Comparison of ENCODE assay signal across 20 cellular contexts in the genomic region with DNA sequence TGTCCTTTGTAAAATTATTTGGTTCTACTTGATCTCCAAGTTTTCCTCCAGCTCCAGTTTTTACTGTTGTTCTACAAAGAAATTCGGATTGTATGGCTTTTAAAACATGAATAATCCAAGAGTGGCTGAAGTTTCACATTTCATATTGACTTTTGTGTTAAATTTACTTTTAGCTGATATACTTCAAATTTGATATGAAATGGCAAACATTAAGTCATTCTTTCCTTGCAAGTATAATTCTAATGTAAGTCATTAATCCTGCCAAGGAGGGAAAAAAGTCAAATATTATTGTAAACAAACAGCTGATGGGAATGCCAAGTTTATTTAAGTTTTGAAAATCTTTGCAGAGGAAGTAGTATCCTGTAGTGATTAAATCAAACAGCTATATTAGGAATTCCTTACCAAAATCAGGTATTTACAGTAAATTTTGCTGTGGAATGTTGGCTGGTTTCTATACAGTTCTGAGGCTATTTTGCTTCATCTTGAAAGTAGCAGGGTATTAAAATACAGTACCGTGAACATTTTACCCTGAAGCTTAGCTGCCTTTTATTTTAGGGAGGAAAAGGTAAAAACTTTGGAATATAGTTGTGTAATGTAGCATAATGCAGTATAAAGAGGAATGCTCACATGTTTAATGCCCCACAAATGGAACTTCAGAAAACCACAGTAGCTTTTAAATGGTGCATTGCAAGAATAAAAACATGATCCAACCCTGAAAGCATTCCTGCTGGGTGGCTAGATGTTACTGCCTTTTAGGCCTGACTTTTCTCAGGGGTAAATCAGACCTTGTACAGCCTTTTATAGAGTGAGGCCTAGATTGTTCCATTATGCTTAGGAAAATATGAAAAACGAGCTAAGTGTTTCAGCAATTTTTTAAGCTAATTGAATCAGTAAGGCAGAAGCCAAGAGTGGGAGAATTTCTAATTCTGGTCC.
A peak's percentile ranks its signal among the peaks of the same experiment; 100 is the strongest.
DNase-seq lines count a peak whose midpoint lies in the region; ATAC-seq, FAIRE-seq and TF ChIP-seq lines count a peak whose summit lies in the region.
"Had no signal": no experiment of that assay in that cellular context is flagged by ENCODE, and none has a peak within 500 bp of the region (broad histone marks: within the 10 kb centered on the region; RNA-seq: fewer than 3 reads in every experiment).

No MANE protein-coding gene starts in this region.

- intact Hi-C loops in ascending aorta (cut with DNase I) = loop anchor here (5.0 kb wide), 1 partner anchor 40 kb away; no protein-coding TSS in a partner anchor

- H3K4me3 ChIP-seq in ascending aorta (no peak overlapping the region), foreskin fibroblast (ENCODE audit: low read depth in 1 of 2, low read length in 2 of 2) (no peak overlapping the region), skeletal muscle satellite cell (ENCODE audit: low read length) (no peak overlapping the region)
- H3K4me3 ChIP-seq: PC-9, psoas muscle had no signal

- no peaks in the 10 kb centered on the region for H3K9me3 ChIP-seq in ascending aorta
- H3K9me3 ChIP-seq in skeletal muscle satellite cell (replicated peaks; ENCODE audit: low read length) = no peaks in the 10 kb centered on the region
- H3K9me3 ChIP-seq: BE2C, psoas muscle had no signal

- no peak for FAIRE-seq in GM12891 (lab: Jason Lieb, UNC)
- FAIRE-seq: GM18507, HepG2 had no signal

- H3K27ac ChIP-seq in ascending aorta = peak overlapping the region; percentile 73 to 78
- H3K27ac ChIP-seq: PC-9, psoas muscle had no signal

- no peak for TF ChIP-seq CTCF in ascending aorta (IDR thresholded peaks at IDR 0.05)
- no peak for TF ChIP-seq CTCF in foreskin fibroblast (IDR thresholded peaks at IDR 0.05; ENCODE audit: low read depth, low read length)

- H3K36me3 ChIP-seq in ascending aorta (no peaks in the 10 kb centered on the region), skeletal muscle satellite cell (ENCODE audit: insufficient read depth, low read length) (no peaks in the 10 kb centered on the region)
- H3K36me3 ChIP-seq: BE2C had no signal

- no peak for TF ChIP-seq POLR2A in GM12891 (IDR thresholded peaks at IDR 0.05; ENCODE audit: low read depth, low read length)

- H3K4me1 ChIP-seq in ascending aorta (peaks cover 3 to 12% of the 10 kb centered on the region in 2 donors), skeletal muscle satellite cell (ENCODE audit: control insufficient read depth, insufficient read depth, low read length) (peaks cover 17% of the 10 kb centered on the region)
- H3K4me1 ChIP-seq: BE2C, psoas muscle had no signal

- ATAC-seq in HG02623 (IDR thresholded peaks at IDR 0.05; ENCODE audit: unreplicated experiment) (no peak), HG02852 (IDR thresholded peaks at IDR 0.05; ENCODE audit: unreplicated experiment) (no peak)
- ATAC-seq: effector memory CD8-positive, alpha-beta T cell; HCT116; HepG2; left ventricle myocardium superior; psoas muscle; stimulated activated naive CD8-positive, alpha-beta T cell treated with anti-CD3 and anti-CD28 coated beads, Interleukin-15, Interleukin-2, amounts not matched to agents 100 U/mL and 50 U/mL, for 24 hours had no signal

- no peaks in the 10 kb centered on the region for H3K27me3 ChIP-seq in ascending aorta
- no peaks in the 10 kb centered on the region for H3K27me3 ChIP-seq in skeletal muscle satellite cell (ENCODE audit: control insufficient read depth, insufficient read depth, low read length)
- H3K27me3 ChIP-seq: BE2C had no signal

- peak overlapping the region; percentile 8 for H3K4me2 ChIP-seq in skeletal muscle satellite cell (ENCODE audit: low read length)
- H3K4me2 ChIP-seq: PC-9 had no signal

- DNase-seq in EL (peak; percentile 68), ascending aorta (ENCODE audit: low spot score in 2 of 2) (no peak), foreskin fibroblast (peak; percentile 52 to 78), GM12891 (ENCODE audit: insufficient read length, low spot score) (no peak), NCI-H2029 treated with DMSO at 0.1 percent for 48 hours (lab: John Stamatoyannopoulos, UW) (no peak)
- DNase-seq: activated CD4-positive, alpha-beta T cell treated with anti-CD3 and anti-CD28 coated beads, Interleukin-2, amount 10 ng/mL, durations not matched to agents 7 days and 5 days; BE2C; effector memory CD8-positive, alpha-beta T cell; foreskin melanocyte; left ventricle myocardium superior; NCI-H1930; PC-9; psoas muscle; stimulated activated naive CD8-positive, alpha-beta T cell treated with anti-CD3 and anti-CD28 coated beads, Interleukin-15, Interleukin-2, amounts not matched to agents 100 U/mL and 50 U/mL, for 24 hours had no signal

- H3K9ac ChIP-seq in skeletal muscle satellite cell (ENCODE audit: low read depth, low read length) = peak overlapping the region; percentile 61

TF ChIP-seq in GM12891, 5 proteins besides CTCF, POLR2A, EP300 and RAD21:
- no peak for TF ChIP-seq PAX5 (IDR thresholded peaks at IDR 0.05; ENCODE audit: insufficient read depth, low read length, severe bottlenecking)
- TF ChIP-seq TAF1 (IDR thresholded peaks at IDR 0.05; ENCODE audit: low read depth, low read length) = no peak
- no peak for TF ChIP-seq POLR2AphosphoS5 (IDR thresholded peaks at IDR 0.05; ENCODE audit: low read depth, low read length)
- TF ChIP-seq SPI1 (IDR thresholded peaks at IDR 0.05; ENCODE audit: low read depth, low read length) = no peak
- no peak for TF ChIP-seq POU2F2 (IDR thresholded peaks at IDR 0.05; ENCODE audit: low read depth, low read length)
TF ChIP-seq in GM12891: peak in this region for 0.

Comparison
In these comparisons a context has a peak if more than half of its experiments do, and no peak if none do; other contexts are left out.
1. DNase-seq: peak in EL (single experiment) and foreskin fibroblast (2 of 2); none in ascending aorta (0 of 2), GM12891 (single experiment) and NCI-H2029 treated with DMSO at 0.1 percent for 48 hours (single experiment).